Comparison of ENCODE assay signal across 21 cellular contexts in genomic region chr4:5158825-5159224, GRCh38.
"Had no signal": no experiment of that assay in that cellular context is flagged by ENCODE, and none has a peak within 500 bp of the region (broad histone marks: within the 10 kb centered on the region; RNA-seq: fewer than 3 reads in every experiment).

No MANE protein-coding gene starts in this region.

- H3K36me3 Mint-ChIP-seq: activated naive CD4-positive, alpha-beta T cell treated with anti-CD3 and anti-CD28 coated beads, Interleukin-2, amount 10 ng/mL, durations not matched to agents 7 days and 5 days; activated naive CD8-positive, alpha-beta T cell treated with anti-CD3 and anti-CD28 coated beads for 36 hours had no signal

- DNase-seq: activated B cell treated with CpG ODN at 0.5 μM for 24 hours; activated CD4-positive, alpha-beta memory T cell treated with anti-CD3 and anti-CD28 coated beads, Interleukin-2, amount 10 ng/mL, durations not matched to agents 7 days and 5 days; activated CD4-positive, alpha-beta T cell treated with anti-CD3 and anti-CD28 coated beads, Interleukin-2, amount 50 U/mL, for 1 hour; activated gamma-delta T cell treated with Interleukin-2 at 50 U/mL for 16 hours; activated naive CD4-positive, alpha-beta T cell treated with anti-CD3 and anti-CD28 coated beads, Interleukin-2, amount 10 ng/mL, durations not matched to agents 7 days and 5 days; activated naive CD8-positive, alpha-beta T cell treated with anti-CD3 and anti-CD28 coated beads for 36 hours; activated T-cell treated with anti-CD3 and anti-CD28 coated beads, Interleukin-2, amount 50 U/mL, for 72 hours; central memory CD4-positive, alpha-beta T cell; Kasumi-1; KBM-7; NCI-H146; NCI-H187 treated with DMSO at 0.1 percent for 48 hours; NCI-H2081 treated with DMSO at 0.1 percent for 48 hours; NCI-H2171; NCI-H510A; SHP77; T1000 had no signal

- H3K4me1 ChIP-seq: SJSA1 had no signal

- H3K4me3 ChIP-seq: SJSA1 had no signal

- H3K36me3 ChIP-seq: SJSA1 had no signal

- H3K27me3 Mint-ChIP-seq: activated CD4-positive, alpha-beta memory T cell treated with anti-CD3 and anti-CD28 coated beads, Interleukin-2, amount 10 ng/mL, durations not matched to agents 7 days and 5 days; activated naive CD4-positive, alpha-beta T cell treated with anti-CD3 and anti-CD28 coated beads, Interleukin-2, amount 10 ng/mL, durations not matched to agents 7 days and 5 days; activated naive CD8-positive, alpha-beta T cell treated with anti-CD3 and anti-CD28 coated beads for 36 hours had no signal

- H3K9me3 ChIP-seq: SJSA1 had no signal

- ATAC-seq: activated T-cell treated with anti-CD3 and anti-CD28 coated beads, Interleukin-2, amount 50 U/mL, for 72 hours; PC-3 had no signal

- H3K27me3 ChIP-seq: SJSA1 had no signal

- H3K9me3 Mint-ChIP-seq: activated B cell treated with CpG ODN at 0.5 μM for 24 hours; activated CD4-positive, alpha-beta memory T cell treated with anti-CD3 and anti-CD28 coated beads, Interleukin-2, amount 10 ng/mL, durations not matched to agents 7 days and 5 days; activated T-helper 2 cell treated with anti-CD3 and anti-CD28 coated beads, Interferon-gamma antibody, Interleukin-2, Interleukin-4, amounts not matched to agents 10 μg/mL and 5 μg/mL and 100 μg/mL, durations not matched to agents 14 hours and 24 hours and 36 hours; T-helper 1 cell treated with Interleukin-12 subunit alpha and Interleukin-12 subunit beta and Interleukin-4 antibody, amounts not matched to agents 30 μg/mL and 1 μg/mL, for 36 hours had no signal

- H3K4me3 Mint-ChIP-seq: activated B cell treated with CpG ODN at 0.5 μM for 24 hours; activated CD4-positive, alpha-beta memory T cell treated with anti-CD3 and anti-CD28 coated beads, Interleukin-2, amount 10 ng/mL, durations not matched to agents 7 days and 5 days; activated naive CD4-positive, alpha-beta T cell treated with anti-CD3 and anti-CD28 coated beads, Interleukin-2, amount 10 ng/mL, durations not matched to agents 7 days and 5 days; activated naive CD8-positive, alpha-beta T cell treated with anti-CD3 and anti-CD28 coated beads for 36 hours; activated T-cell treated with anti-CD3 and anti-CD28 coated beads, Interleukin-2, amount 50 U/mL, for 72 hours; T-helper 1 cell treated with Interleukin-12 subunit alpha and Interleukin-12 subunit beta and Interleukin-4 antibody, amounts not matched to agents 30 μg/mL and 1 μg/mL, for 36 hours had no signal

- H3K27ac Mint-ChIP-seq: activated B cell treated with CpG ODN at 0.5 μM for 24 hours; activated CD4-positive, alpha-beta memory T cell treated with anti-CD3 and anti-CD28 coated beads, Interleukin-2, amount 10 ng/mL, durations not matched to agents 7 days and 5 days; activated naive CD4-positive, alpha-beta T cell treated with anti-CD3 and anti-CD28 coated beads, Interleukin-2, amount 10 ng/mL, durations not matched to agents 7 days and 5 days; activated naive CD8-positive, alpha-beta T cell treated with anti-CD3 and anti-CD28 coated beads for 36 hours; activated T-cell treated with anti-CD3 and anti-CD28 coated beads, Interleukin-2, amount 50 U/mL, for 72 hours; activated T-helper 2 cell treated with anti-CD3 and anti-CD28 coated beads, Interferon-gamma antibody, Interleukin-2, Interleukin-4, amounts not matched to agents 10 μg/mL and 5 μg/mL and 100 μg/mL, durations not matched to agents 14 hours and 24 hours and 36 hours; T-helper 1 cell treated with Interleukin-12 subunit alpha and Interleukin-12 subunit beta and Interleukin-4 antibody, amounts not matched to agents 30 μg/mL and 1 μg/mL, for 36 hours had no signal

- H3K4me1 Mint-ChIP-seq: activated B cell treated with CpG ODN at 0.5 μM for 24 hours; activated CD4-positive, alpha-beta memory T cell treated with anti-CD3 and anti-CD28 coated beads, Interleukin-2, amount 10 ng/mL, durations not matched to agents 7 days and 5 days; activated naive CD4-positive, alpha-beta T cell treated with anti-CD3 and anti-CD28 coated beads, Interleukin-2, amount 10 ng/mL, durations not matched to agents 7 days and 5 days; activated naive CD8-positive, alpha-beta T cell treated with anti-CD3 and anti-CD28 coated beads for 36 hours had no signal

- H3K27ac ChIP-seq: SJSA1 had no signal
